16 cellular contexts compared by ENCODE assay signal in the genomic region with DNA sequence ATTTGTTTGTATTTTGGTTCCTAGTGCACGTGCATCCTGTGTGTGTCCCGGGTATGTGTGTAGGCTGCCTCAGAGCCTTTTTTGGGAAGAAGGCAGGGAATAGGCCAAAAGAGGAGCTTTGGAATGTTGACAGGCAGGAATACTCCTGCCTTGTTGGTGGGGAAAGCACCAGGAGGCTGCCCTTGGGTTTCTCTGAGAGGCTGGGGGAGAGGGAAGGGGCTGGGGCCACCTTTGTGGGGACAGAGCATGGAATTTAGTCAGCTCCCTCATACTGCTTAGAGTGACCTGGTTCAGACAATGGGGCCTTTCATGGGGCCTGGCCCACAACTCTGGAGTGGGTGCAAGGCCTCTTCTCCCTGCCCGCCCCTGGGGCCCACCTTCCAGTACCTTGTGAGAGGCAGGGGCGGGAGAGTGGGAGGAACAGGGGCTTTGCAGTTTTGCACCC. TPM values are rescaled to one million over a fixed set of nuclear protein-coding genes. Genes with fewer than 3 reads are reported as not detected.
DNase-seq lines count a peak whose midpoint lies in the region; ATAC-seq and TF ChIP-seq lines count a peak whose summit lies in the region.
"Had no signal": no experiment of that assay in that cellular context is flagged by ENCODE, and none has a peak within 500 bp of the region (broad histone marks: within the 10 kb centered on the region; RNA-seq: fewer than 3 reads in every experiment).

No MANE protein-coding gene starts in this region.

- intact Hi-C loops in Right ventricle myocardium inferior (cut with DNase I) = no loop called here
- intact Hi-C loops in esophagus squamous epithelium (cut with DNase I) = no loop called here
- intact Hi-C loops in vagina (cut with DNase I) = no loop called here

- peak overlapping the region; percentile 1 for H3K27ac Mint-ChIP-seq in progenitor cell of endocrine pancreas
- H3K27ac Mint-ChIP-seq: memory B cell had no signal

- H3K27me3 ChIP-seq in right atrium auricular region = no peaks in the 10 kb centered on the region
- no peaks in the 10 kb centered on the region for H3K27me3 ChIP-seq in esophagus squamous epithelium
- H3K27me3 ChIP-seq in vagina = no peaks in the 10 kb centered on the region

- H3K27ac ChIP-seq in right atrium auricular region (peak overlapping the region; percentile 89 to 90), esophagus squamous epithelium (peak overlapping the region in 3 of 4 donors; percentile 65 to 90 (median 88)), vagina (peak overlapping the region; percentile 45)

- H3K4me3 ChIP-seq in right atrium auricular region (no peak overlapping the region), esophagus squamous epithelium (no peak overlapping the region), vagina (no peak overlapping the region)
- H3K4me3 ChIP-seq: K562, skin epidermis had no signal

- H3K4me3 Mint-ChIP-seq in progenitor cell of endocrine pancreas (ENCODE audit: low read depth) = no peak overlapping the region
- H3K4me3 Mint-ChIP-seq: memory B cell had no signal

- no peaks in the 10 kb centered on the region for H3K9me3 Mint-ChIP-seq in progenitor cell of endocrine pancreas (ENCODE audit: low read depth)
- H3K9me3 Mint-ChIP-seq: memory B cell had no signal

- TF ChIP-seq POLR2A in esophagus squamous epithelium (IDR thresholded peaks at IDR 0.05) (no peak), vagina (IDR thresholded peaks at IDR 0.05) (no peak)

- DNase-seq in right atrium auricular region (ENCODE audit: low spot score) (no peak), Right ventricle myocardium inferior (ENCODE audit: missing footprints) (no peak), esophagus squamous epithelium (lab: John Stamatoyannopoulos, UW) (no peak), progenitor cell of endocrine pancreas (ENCODE audit: low spot score, unreplicated experiment) (no peak), vagina (ENCODE audit: extremely low spot score in 2 of 2) (no peak), AML-193 (lab: John Stamatoyannopoulos, UW) (no peak), inferior parietal cortex (ENCODE audit: extremely low spot score) (no peak)
- DNase-seq: activated naive CD4-positive, alpha-beta T cell treated with anti-CD3 and anti-CD28 coated beads, Interleukin-2, amount 50 U/mL, for 16 hours; DMS53; NCI-H1048 had no signal

- H3K27me3 Mint-ChIP-seq in progenitor cell of endocrine pancreas = no peaks in the 10 kb centered on the region

- 60 to 62% methylated on average over 2 to 3 of the region's 4 CpGs for WGBS in esophagus squamous epithelium, 2 donors

- ATAC-seq in Right ventricle myocardium inferior (no peak), GM18907 (IDR thresholded peaks at IDR 0.05; ENCODE audit: unreplicated experiment) (no peak)
- ATAC-seq: K562 had no signal

- H3K9me3 ChIP-seq in right atrium auricular region (no peaks in the 10 kb centered on the region), esophagus squamous epithelium (no peaks in the 10 kb centered on the region), vagina (no peaks in the 10 kb centered on the region)

- TF ChIP-seq CTCF in right atrium auricular region (IDR thresholded peaks at IDR 0.05) (no peak), esophagus squamous epithelium (IDR thresholded peaks at IDR 0.05) (no peak), progenitor cell of endocrine pancreas (IDR thresholded peaks at IDR 0.05; ENCODE audit: unreplicated experiment) (no peak), vagina (IDR thresholded peaks at IDR 0.05) (no peak)

- no peaks in the 10 kb centered on the region for H3K36me3 Mint-ChIP-seq in progenitor cell of endocrine pancreas (ENCODE audit: insufficient read depth)
- H3K36me3 Mint-ChIP-seq: memory B cell had no signal

- H3K4me1 ChIP-seq in right atrium auricular region = peaks cover 0 to 72% of the 10 kb centered on the region in 2 donors
- H3K4me1 ChIP-seq in esophagus squamous epithelium = peaks cover 11 to 53% (median 21%) of the 10 kb centered on the region in 3 donors
- peaks cover 16% of the 10 kb centered on the region for H3K4me1 ChIP-seq in vagina

- H3K36me3 ChIP-seq in right atrium auricular region (no peaks in the 10 kb centered on the region), esophagus squamous epithelium (peaks cover 0 to 7% (median 0%) of the 10 kb centered on the region in 3 donors), vagina (no peaks in the 10 kb centered on the region)

- peaks cover 12% of the 10 kb centered on the region for H3K4me1 Mint-ChIP-seq in progenitor cell of endocrine pancreas (ENCODE audit: low read depth)
- H3K4me1 Mint-ChIP-seq: memory B cell had no signal

RNA-seq across cellular contexts. Expression of gene ACOT11, which starts 31.3 kb away (rescaled TPM):
- total RNA-seq in right atrium auricular region (10 to 100 TPM in 1 of 2 donors, 1 to 10 TPM in 1; 9.1 to 27.0 TPM), Right ventricle myocardium inferior (43.4 TPM), esophagus squamous epithelium (10 to 100 TPM; 10.1 to 33.9 (median 20.3) TPM), progenitor cell of endocrine pancreas (1.7 and 2.2 TPM in 2 replicates), vagina (26.0 TPM)

RNA-seq across cellular contexts. Expression of gene FAM151A, which starts 44.0 kb away (rescaled TPM):
- total RNA-seq in right atrium auricular region = under 1 TPM in 1 of 2 donors, not detected in 1; 0.63 TPM
- 1.5 TPM for total RNA-seq in Right ventricle myocardium inferior
- under 1 TPM in 1 of 4 donors, not detected in 3; 0.35 TPM for total RNA-seq in esophagus squamous epithelium
- total RNA-seq in progenitor cell of endocrine pancreas = 0.33 TPM in 1 of 2 replicates, not detected in the other
- total RNA-seq in vagina = not detected
- total RNA-seq: A673, K562, RPMI7951 had no signal
